In genomic region chr21:26055010-26055409, GRCh38 we compare ENCODE assay signal across 34 cellular contexts.
"Had no signal": no experiment of that assay in that cellular context is flagged by ENCODE, and none has a peak within 500 bp of the region (broad histone marks: within the 10 kb centered on the region; RNA-seq: fewer than 3 reads in every experiment).

No MANE protein-coding gene starts in this region.

- H3K4me1 ChIP-seq: ascending aorta, parathyroid adenoma, thyroid gland, upper lobe of right lung had no signal

- H3K9me3 ChIP-seq: ascending aorta, gastroesophageal sphincter, right atrium auricular region, stomach, thyroid gland, upper lobe of right lung had no signal

- DNase-seq: activated CD4-positive, alpha-beta memory T cell treated with anti-CD3 and anti-CD28 coated beads for 36 hours; activated CD4-positive, alpha-beta T cell treated with anti-CD3 and anti-CD28 coated beads, Interleukin-2, amount 10 ng/mL, durations not matched to agents 24 days and 14 days; activated CD4-positive, CD25-positive, alpha-beta regulatory T cell treated with anti-CD3 and anti-CD28 coated beads, Interleukin-2, amount 50 U/mL, for 72 hours; activated CD8-positive, alpha-beta memory T cell treated with anti-CD3 and anti-CD28 coated beads, Interleukin-2, amount 50 U/mL, for 4 hours; activated effector memory CD4-positive, alpha-beta T cell treated with anti-CD3 and anti-CD28 coated beads, Interleukin-2, amount 50 U/mL, for 16 hours; activated naive CD4-positive, alpha-beta T cell treated with anti-CD3 and anti-CD28 coated beads, Interleukin-2, amount 10 ng/mL, durations not matched to agents 7 days and 5 days; activated naive CD8-positive, alpha-beta T cell treated with anti-CD3 and anti-CD28 coated beads, Interleukin-2, amount 10 ng/mL, durations not matched to agents 7 days and 5 days; activated T-cell treated with anti-CD3 and anti-CD28 coated beads, Interleukin-2, amount 50 U/mL, for 1 hour; cerebellar nuclear complex; effector memory CD8-positive, alpha-beta T cell; islet precursor cell; left ventricle myocardium superior; mammary epithelial cell; nucleus accumbens; stimulated activated CD4-positive, alpha-beta T cell treated with anti-CD3 and anti-CD28 coated beads, Interleukin-15, amount 100 ng/mL, for 24 hours; stimulated activated CD4-positive, alpha-beta T cell treated with anti-CD3 and anti-CD28 coated beads, Interleukin-2, amount 100 ng/mL, for 24 hours; stimulated activated naive B cell treated with anti-CD40 and anti-IgM and Interleukin-4, amounts not matched to agents 10 μg/mL and 1 μg/mL and 100 μg/mL, for 72 hours; stomach; T-helper 9 cell; thyroid gland; upper lobe of right lung had no signal

- H3K27me3 Mint-ChIP-seq: activated CD4-positive, alpha-beta memory T cell treated with anti-CD3 and anti-CD28 coated beads for 36 hours; activated CD4-positive, alpha-beta T cell treated with anti-CD3 and anti-CD28 coated beads, Interleukin-2, amount 10 ng/mL, durations not matched to agents 24 days and 14 days; activated naive CD4-positive, alpha-beta T cell treated with anti-CD3 and anti-CD28 coated beads, Interleukin-2, amount 10 ng/mL, durations not matched to agents 7 days and 5 days; activated naive CD8-positive, alpha-beta T cell treated with anti-CD3 and anti-CD28 coated beads, Interleukin-2, amount 10 ng/mL, durations not matched to agents 7 days and 5 days; brain; effector memory CD8-positive, alpha-beta T cell; stimulated activated naive B cell treated with anti-CD40 and anti-IgM and Interleukin-4, amounts not matched to agents 10 μg/mL and 1 μg/mL and 100 μg/mL, for 72 hours had no signal

- H3K4me3 Mint-ChIP-seq: activated CD4-positive, alpha-beta memory T cell treated with anti-CD3 and anti-CD28 coated beads for 36 hours; activated CD4-positive, alpha-beta T cell treated with anti-CD3 and anti-CD28 coated beads, Interleukin-2, amount 10 ng/mL, durations not matched to agents 24 days and 14 days; activated naive CD4-positive, alpha-beta T cell treated with anti-CD3 and anti-CD28 coated beads, Interleukin-2, amount 10 ng/mL, durations not matched to agents 7 days and 5 days; activated naive CD8-positive, alpha-beta T cell treated with anti-CD3 and anti-CD28 coated beads, Interleukin-2, amount 10 ng/mL, durations not matched to agents 7 days and 5 days; activated T-helper 1 cell treated with anti-CD3 and anti-CD28 coated beads, Interleukin-12 subunit alpha, Interleukin-12 subunit beta, Interleukin-2, Interleukin-4 antibody, amounts not matched to agents 30 ng/mL and 10 ng/mL and 1 ng/mL, durations not matched to agents 14 hours and 24 hours and 36 hours; brain; effector memory CD8-positive, alpha-beta T cell; stimulated activated naive B cell treated with anti-CD40 and anti-IgM and Interleukin-4, amounts not matched to agents 10 μg/mL and 1 μg/mL and 100 μg/mL, for 72 hours; T-helper 1 cell treated with Interleukin-12 subunit alpha and Interleukin-12 subunit beta and Interleukin-4 antibody, amounts not matched to agents 30 μg/mL and 1 μg/mL, for 36 hours had no signal

- H3K27me3 ChIP-seq: ascending aorta, cardiac muscle cell, gastroesophageal sphincter, hepatocyte, right atrium auricular region, stomach, thyroid gland, upper lobe of right lung had no signal

- ATAC-seq: effector memory CD8-positive, alpha-beta T cell; gastroesophageal sphincter; left ventricle myocardium superior; stimulated activated naive B cell treated with anti-CD40 and anti-IgM and Interleukin-4, amounts not matched to agents 10 μg/mL and 1 μg/mL and 100 μg/mL, for 72 hours; upper lobe of right lung had no signal

- H3K27ac Mint-ChIP-seq: activated CD4-positive, alpha-beta memory T cell treated with anti-CD3 and anti-CD28 coated beads for 36 hours; activated CD4-positive, alpha-beta T cell treated with anti-CD3 and anti-CD28 coated beads, Interleukin-2, amount 10 ng/mL, durations not matched to agents 24 days and 14 days; activated naive CD4-positive, alpha-beta T cell treated with anti-CD3 and anti-CD28 coated beads, Interleukin-2, amount 10 ng/mL, durations not matched to agents 7 days and 5 days; activated naive CD8-positive, alpha-beta T cell treated with anti-CD3 and anti-CD28 coated beads, Interleukin-2, amount 10 ng/mL, durations not matched to agents 7 days and 5 days; activated T-helper 1 cell treated with anti-CD3 and anti-CD28 coated beads, Interleukin-12 subunit alpha, Interleukin-12 subunit beta, Interleukin-2, Interleukin-4 antibody, amounts not matched to agents 30 ng/mL and 10 ng/mL and 1 ng/mL, durations not matched to agents 14 hours and 24 hours and 36 hours; effector memory CD8-positive, alpha-beta T cell; stimulated activated naive B cell treated with anti-CD40 and anti-IgM and Interleukin-4, amounts not matched to agents 10 μg/mL and 1 μg/mL and 100 μg/mL, for 72 hours; T-helper 1 cell treated with Interleukin-12 subunit alpha and Interleukin-12 subunit beta and Interleukin-4 antibody, amounts not matched to agents 30 μg/mL and 1 μg/mL, for 36 hours had no signal

- FAIRE-seq: endothelial cell of umbilical vein, TTC549 had no signal

- H3K4me3 ChIP-seq: ascending aorta, cardiac muscle cell, coronary artery, gastroesophageal sphincter, hepatocyte, right atrium auricular region, stomach, thyroid gland, upper lobe of right lung had no signal

- H3K9me3 Mint-ChIP-seq: activated CD4-positive, alpha-beta memory T cell treated with anti-CD3 and anti-CD28 coated beads for 36 hours; activated CD4-positive, alpha-beta T cell treated with anti-CD3 and anti-CD28 coated beads, Interleukin-2, amount 10 ng/mL, durations not matched to agents 24 days and 14 days; activated naive CD4-positive, alpha-beta T cell treated with anti-CD3 and anti-CD28 coated beads, Interleukin-2, amount 10 ng/mL, durations not matched to agents 7 days and 5 days; activated naive CD8-positive, alpha-beta T cell treated with anti-CD3 and anti-CD28 coated beads, Interleukin-2, amount 10 ng/mL, durations not matched to agents 7 days and 5 days; activated T-helper 1 cell treated with anti-CD3 and anti-CD28 coated beads, Interleukin-12 subunit alpha, Interleukin-12 subunit beta, Interleukin-2, Interleukin-4 antibody, amounts not matched to agents 30 ng/mL and 10 ng/mL and 1 ng/mL, durations not matched to agents 14 hours and 24 hours and 36 hours; brain; effector memory CD8-positive, alpha-beta T cell; stimulated activated naive B cell treated with anti-CD40 and anti-IgM and Interleukin-4, amounts not matched to agents 10 μg/mL and 1 μg/mL and 100 μg/mL, for 72 hours; T-helper 1 cell treated with Interleukin-12 subunit alpha and Interleukin-12 subunit beta and Interleukin-4 antibody, amounts not matched to agents 30 μg/mL and 1 μg/mL, for 36 hours had no signal

- H3K4me1 Mint-ChIP-seq: activated naive CD4-positive, alpha-beta T cell treated with anti-CD3 and anti-CD28 coated beads, Interleukin-2, amount 10 ng/mL, durations not matched to agents 7 days and 5 days; activated naive CD8-positive, alpha-beta T cell treated with anti-CD3 and anti-CD28 coated beads, Interleukin-2, amount 10 ng/mL, durations not matched to agents 7 days and 5 days; stimulated activated naive B cell treated with anti-CD40 and anti-IgM and Interleukin-4, amounts not matched to agents 10 μg/mL and 1 μg/mL and 100 μg/mL, for 72 hours had no signal

- H3K27ac ChIP-seq: ascending aorta, cardiac muscle cell, coronary artery, gastroesophageal sphincter, hepatocyte, parathyroid adenoma, right atrium auricular region, stomach, thyroid gland, upper lobe of right lung, VCaP had no signal

- H3K9ac ChIP-seq: parathyroid adenoma had no signal
